Comparison of ENCODE assay signal across 8 cellular contexts in the genomic region with DNA sequence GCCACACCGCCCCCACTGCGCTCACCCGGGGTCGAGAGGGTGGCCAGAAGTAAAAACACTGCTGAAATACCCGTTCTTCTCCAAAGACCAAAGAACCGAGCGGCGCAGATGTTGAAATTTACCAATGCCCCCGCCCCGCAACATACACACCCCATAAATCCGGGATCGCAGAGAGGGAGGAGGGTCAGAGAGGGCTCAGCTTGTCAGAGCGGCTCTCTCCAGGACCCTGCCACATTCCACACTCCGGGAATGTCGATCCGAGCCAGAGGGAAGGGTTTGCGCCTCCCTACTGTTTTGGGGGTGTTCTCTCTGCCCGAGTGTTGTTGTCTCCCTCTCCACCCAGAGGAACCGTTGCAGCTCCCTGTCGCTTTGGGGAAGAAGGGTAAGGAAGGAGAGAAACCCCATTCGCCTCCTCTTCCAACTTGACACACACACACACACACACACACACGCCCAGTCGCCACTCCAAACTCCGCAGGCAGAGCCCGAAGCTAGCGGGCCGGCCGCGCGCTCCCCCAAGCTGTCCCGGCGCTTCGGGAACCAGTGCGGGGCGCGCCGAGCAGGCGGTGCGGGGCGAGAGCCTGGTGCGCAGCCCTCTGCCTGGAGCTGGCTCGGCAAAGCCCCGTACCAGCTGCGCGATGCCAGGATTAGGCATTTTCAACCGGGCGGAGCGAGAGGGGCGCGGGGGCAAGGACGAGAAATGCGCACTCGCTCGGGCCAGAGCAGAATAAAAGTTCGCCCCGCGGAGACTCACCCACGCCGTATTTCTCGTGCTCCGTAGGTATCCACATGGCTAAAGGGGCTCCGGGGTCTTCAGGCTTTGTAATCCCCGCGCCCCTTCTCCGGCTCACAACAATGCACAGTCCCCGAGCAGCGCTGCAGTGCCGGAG. TPM values are rescaled to one million over a fixed set of nuclear protein-coding genes. Genes with fewer than 3 reads are reported as not detected.
A peak's percentile ranks its signal among the peaks of the same experiment; 100 is the strongest.
DNase-seq lines count a peak whose midpoint lies in the region; ATAC-seq and TF ChIP-seq lines count a peak whose summit lies in the region.

No MANE protein-coding gene starts in this region.

- peak overlapping the region; percentile 92 for H3K4me2 ChIP-seq in GM23338

- no peaks in the 10 kb centered on the region for H3K9me2 ChIP-seq in GM23338 (ENCODE audit: insufficient read depth)

- H3K27me3 Mint-ChIP-seq in GM23338 (ENCODE audit: insufficient read depth, low read depth, poor library complexity), result peaks cover 6% of the 10 kb centered on the region

- TF ChIP-seq CTCF in GM23338 (conservative IDR thresholded peaks at IDR 0.05; ENCODE audit: low read depth in 2 of 2) (no peak), WI38 (IDR thresholded peaks at IDR 0.05; ENCODE audit: low read depth, low read length) (no peak)

- peaks cover 33% of the 10 kb centered on the region for H3K4me1 ChIP-seq in GM23338 (ENCODE audit: insufficient read depth)

- H3K4me3 Mint-ChIP-seq in GM23338, result peak overlapping the region; percentile 99

- H3K4me3 ChIP-seq in GM23338 (peak overlapping the region; percentile 86), WI38 (ENCODE audit: low read depth, low read length) (peak overlapping the region; percentile 98)

- H3K27ac Mint-ChIP-seq in GM23338, result peak overlapping the region; percentile 72

- no peaks in the 10 kb centered on the region for H3F3A ChIP-seq in GM23338 (replicated peaks; ENCODE audit: low read depth)

- H3K27ac ChIP-seq in GM23338 (ENCODE audit: low read depth) (0 out of 2 replicates have a peak overlapping the region, but pooled peaks have one; percentile 10), cingulate gyrus (ENCODE audit: low read depth, low read length) (peak overlapping the region; percentile 94), layer of hippocampus (ENCODE audit: low read depth, low read length) (peak overlapping the region; percentile 94)

- peaks cover 90% of the 10 kb centered on the region for H3K79me2 ChIP-seq in GM23338 (replicated peaks; ENCODE audit: insufficient read depth)

- peak overlapping the region; percentile 88 for H2AFZ ChIP-seq in GM23338

- DNase-seq in GDM1 (lab: John Stamatoyannopoulos, UW), result peak; percentile 28
- DNase-seq in GM23338 (ENCODE audit: low spot score), result peak; percentile 85
- DNase-seq in LoVo (ENCODE audit: low spot score), result peak; percentile 48
- DNase-seq in stimulated activated CD4-positive, alpha-beta T cell treated with anti-CD3 and anti-CD28 coated beads, Interleukin-2, amount 100 ng/mL, for 24 hours, result peak; percentile 40 to 42
- no peak for DNase-seq in 8988T

- H3K27me3 ChIP-seq in GM23338 (ENCODE audit: insufficient read depth) (no peaks in the 10 kb centered on the region), layer of hippocampus (ENCODE audit: control insufficient read depth, insufficient read depth, low read length) (no peaks in the 10 kb centered on the region)

- no peaks in the 10 kb centered on the region for H3K36me3 ChIP-seq in GM23338 (ENCODE audit: insufficient read depth)

- H3K36me3 Mint-ChIP-seq in GM23338 (ENCODE audit: low read depth), result no peaks in the 10 kb centered on the region; the same call in 1 of the 3 replicates

- peaks cover 21% of the 10 kb centered on the region for H3K4me1 Mint-ChIP-seq in GM23338

- peak; percentile 55 for ATAC-seq in GM23338

- no peaks in the 10 kb centered on the region; the same call in 1 of the 3 replicates for H3K9me3 Mint-ChIP-seq in GM23338

- peaks cover 14% of the 10 kb centered on the region for H4K20me1 ChIP-seq in GM23338 (replicated peaks; ENCODE audit: insufficient read depth)

TF ChIP-seq in GM23338, 12 proteins besides CTCF, POLR2A, EP300 and RAD21:
- TF ChIP-seq NANOG (IDR thresholded peaks at IDR 0.05; ENCODE audit: borderline replicate concordance), result no peak
- peak; percentile 24; the same call in 1 of the 2 replicates for TF ChIP-seq CREB1 (CRISPR knock-in tag; IDR thresholded peaks at IDR 0.05; ENCODE audit: low read depth)

RNA-seq across cellular contexts. Expression of gene DOCK4, which starts 0.6 kb away (rescaled TPM):
- total RNA-seq in GM23338 (2014; rRNA removed; shearing (Covaris generic)), result 33.8 and 38.8 TPM in 2 replicates
- 6.3 and 6.8 TPM in 2 replicates for polyA plus RNA-seq in GM23338 (2016; fragmentation: Nextera tagmentation; extraction: Ambion mirVana)

RNA-seq across cellular contexts. Expression of gene ZNF277, which starts 0.9 kb away (rescaled TPM):
- 22.5 and 25.4 TPM in 2 replicates for total RNA-seq in GM23338 (2014; rRNA removed; shearing (Covaris generic))
- 28.9 and 30.0 TPM in 2 replicates for polyA plus RNA-seq in GM23338 (2016; fragmentation: Nextera tagmentation; extraction: Ambion mirVana)

Comparison
In these comparisons a context has a peak if more than half of its experiments do, and no peak if none do; other contexts are left out.
1. H3K27ac ChIP-seq: peak in every context shown above with its lines; median percentile 94 in cingulate gyrus; 94 in layer of hippocampus; 10 in GM23338.